In genomic region chr5:172855597-172856292, GRCh38 we compare ENCODE assay signal across 12 cellular contexts. TPM values are rescaled to one million over a fixed set of nuclear protein-coding genes. Genes with fewer than 3 reads are reported as not detected.
A peak's percentile ranks its signal among the peaks of the same experiment; 100 is the strongest.
DNase-seq lines count a peak whose midpoint lies in the region; ATAC-seq, FAIRE-seq and TF ChIP-seq lines count a peak whose summit lies in the region.
"Had no signal": no experiment of that assay in that cellular context is flagged by ENCODE, and none has a peak within 500 bp of the region (broad histone marks: within the 10 kb centered on the region; RNA-seq: fewer than 3 reads in every experiment).

No MANE protein-coding gene starts in this region.

- DNase-seq in Daoy (ENCODE audit: low read depth) (peak; percentile 43), cerebellar cortex (ENCODE audit: low spot score) (peak; percentile 68), right lobe of liver (peak; percentile 68 to 82 (median 72)), spleen (no peak), NCI-H2081 (lab: John Stamatoyannopoulos, UW) (no peak), GM12892 (ENCODE audit: insufficient read length) (no peak)
- DNase-seq: activated T-cell treated with anti-CD3 and anti-CD28 coated beads, Interleukin-2, amount 50 U/mL, for 4 hours; GOT3; kidney glomerular epithelial cell; T-helper 1 cell had no signal

- FAIRE-seq in GM12892 (lab: Jason Lieb, UNC): no peak

- H3K27ac ChIP-seq in right lobe of liver: peak overlapping the region; percentile 84 to 92 (median 90)
- H3K27ac ChIP-seq in spleen: peak overlapping the region in 7 of 8 donors; percentile 54 to 81 (median 69)

- no peaks in the 10 kb centered on the region for H3K36me3 ChIP-seq in right lobe of liver
- H3K36me3 ChIP-seq in spleen: peaks cover 0 to 67% (median 0%) of the 10 kb centered on the region in 6 donors

- peaks cover 2 to 86% (median 44%) of the 10 kb centered on the region in 4 donors for H3K4me1 ChIP-seq in right lobe of liver
- peaks cover 27 to 100% (median 85%) of the 10 kb centered on the region in 6 donors for H3K4me1 ChIP-seq in spleen

- intact Hi-C loops in right lobe of liver (cut with DNase I) (loop anchor here (5.0 to 10.0 kb wide), 2 partner anchors 47 to 49 kb away; no protein-coding TSS in a partner anchor), spleen (cut with DNase I; ENCODE audit: low total_unique reads) (no loop called here)

- peak in 3 of 4 donors; percentile 5 to 21 (median 12) for ATAC-seq in right lobe of liver
- ATAC-seq in GM19035 (IDR thresholded peaks at IDR 0.05; ENCODE audit: unreplicated experiment): no peak
- ATAC-seq in HG02642 (IDR thresholded peaks at IDR 0.05; ENCODE audit: poor library complexity, unreplicated experiment): no peak
- ATAC-seq: activated T-cell treated with anti-CD3 and anti-CD28 coated beads, Interleukin-2, amount 50 U/mL, for 4 hours had no signal

- H3K9me3 ChIP-seq in right lobe of liver: no peaks in the 10 kb centered on the region
- no peaks in the 10 kb centered on the region for H3K9me3 ChIP-seq in spleen

- no peak for TF ChIP-seq CTCF in right lobe of liver (IDR thresholded peaks at IDR 0.05)
- no peak for TF ChIP-seq CTCF in spleen (IDR thresholded peaks at IDR 0.05 in 8 of 11, conservative IDR thresholded peaks at IDR 0.05 in 3 of 11)

- 33% methylated on average over 12 of the region's 18 CpGs for WGBS in right lobe of liver (ENCODE audit: insufficient coverage, low coverage, low lambda C conversion rate, missing lambda C conversion rate)
- WGBS in spleen, 5 donors: 64 to 75% (median 71%) methylated on average over 13 to 18 of the region's 18 CpGs

- H3K27me3 ChIP-seq in right lobe of liver (no peaks in the 10 kb centered on the region), spleen (replicated peaks in 1 of 7) (no peaks in the 10 kb centered on the region)

- H3K4me3 ChIP-seq in right lobe of liver: no peak overlapping the region
- no peak overlapping the region for H3K4me3 ChIP-seq in spleen

- TF ChIP-seq POLR2A in right lobe of liver (IDR thresholded peaks at IDR 0.05) (peak; percentile 40), spleen (IDR thresholded peaks at IDR 0.05) (no peak), GM12892 (IDR thresholded peaks at IDR 0.05; ENCODE audit: low read depth, low read length) (no peak)

RNA-seq across cellular contexts. Expression of gene ERGIC1, which starts 21.7 kb away (rescaled TPM):
- total RNA-seq in Daoy (2014; rRNA removed; shearing (Covaris generic)): 77.2 and 77.4 TPM in 2 replicates
- total RNA-seq in right lobe of liver (100 to 1,000 TPM; 103 to 264 (median 154) TPM), spleen (100 to 1,000 TPM in 6 of 7 donors, 10 to 100 TPM in 1; 96.6 to 166 (median 143) TPM)
- polyA plus RNA-seq in spleen: 10 to 100 TPM; 36.9 to 84.6 (median 46.8) TPM
- polyA plus RNA-seq in GM12892 (2012; ENCODE audit: missing spikeins): 58.7 TPM

Comparison
In these comparisons a context has a peak if more than half of its experiments do, and no peak if none do; other contexts are left out.
1. DNase-seq: peak in Daoy (single experiment), cerebellar cortex (single experiment) and right lobe of liver (3 of 3); none in spleen (single experiment), NCI-H2081 (0 of 2) and GM12892 (single experiment).
2. ATAC-seq: peak in right lobe of liver (3 of 4); none in GM19035 (single experiment) and HG02642 (single experiment).